ENCODE assay signal across 25 cellular contexts in the genomic region with DNA sequence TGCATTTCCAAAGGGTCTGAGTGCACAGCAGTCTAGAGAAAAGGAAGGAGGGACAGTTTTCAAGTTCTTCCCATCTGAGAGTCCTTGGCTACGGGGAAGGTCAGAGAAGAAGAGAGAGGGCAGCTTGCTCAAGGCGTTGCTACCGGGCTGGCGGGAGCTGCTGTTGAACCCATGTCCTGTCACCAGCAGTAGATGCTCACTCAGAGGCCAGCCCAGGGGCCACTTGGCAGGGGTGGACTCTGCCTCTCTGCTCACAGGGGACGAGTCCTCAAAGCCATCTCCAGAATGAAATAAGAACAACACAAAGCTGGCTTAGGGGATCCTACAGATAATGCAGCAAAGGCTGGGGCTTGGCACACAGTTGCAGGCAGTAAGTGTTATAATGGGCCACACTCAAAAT.
"Had no signal": no experiment of that assay in that cellular context is flagged by ENCODE, and none has a peak within 500 bp of the region (broad histone marks: within the 10 kb centered on the region; RNA-seq: fewer than 3 reads in every experiment).

No MANE protein-coding gene starts in this region.

- H3K9me3 Mint-ChIP-seq: activated T-helper 2 cell treated with anti-CD3 and anti-CD28 coated beads, Interferon-gamma antibody, Interleukin-2, Interleukin-4, amounts not matched to agents 10 μg/mL and 5 μg/mL and 100 μg/mL, durations not matched to agents 14 hours and 24 hours and 36 hours; central memory CD8-positive, alpha-beta T cell; naive thymus-derived CD4-positive, alpha-beta T cell; stimulated activated memory B cell treated with anti-CD40 and anti-IgM and Interleukin-4, amounts not matched to agents 10 μg/mL and 1 μg/mL and 100 μg/mL, for 72 hours; type B pancreatic cell had no signal

- H3K4me1 Mint-ChIP-seq: central memory CD8-positive, alpha-beta T cell; naive thymus-derived CD4-positive, alpha-beta T cell; stimulated activated memory B cell treated with anti-CD40 and anti-IgM and Interleukin-4, amounts not matched to agents 10 μg/mL and 1 μg/mL and 100 μg/mL, for 72 hours had no signal

- H3K4me3 ChIP-seq: adrenal gland, ascending aorta, colonic mucosa, dorsolateral prefrontal cortex, lower lobe of right lung, pancreas, testis had no signal

- H3K27ac Mint-ChIP-seq: activated CD8-positive, alpha-beta T cell treated with anti-CD3 and anti-CD28 coated beads, Interleukin-2, amount 10 ng/mL, durations not matched to agents 7 days and 5 days; activated naive CD8-positive, alpha-beta T cell; activated T-helper 2 cell treated with anti-CD3 and anti-CD28 coated beads, Interferon-gamma antibody, Interleukin-2, Interleukin-4, amounts not matched to agents 10 μg/mL and 5 μg/mL and 100 μg/mL, durations not matched to agents 14 hours and 24 hours and 36 hours; naive thymus-derived CD4-positive, alpha-beta T cell; stimulated activated memory B cell treated with anti-CD40 and anti-IgM and Interleukin-4, amounts not matched to agents 10 μg/mL and 1 μg/mL and 100 μg/mL, for 72 hours; type B pancreatic cell had no signal

- H3K27ac ChIP-seq: adrenal gland, ascending aorta, colonic mucosa, lower lobe of right lung, neutrophil, pancreas, testis, VCaP had no signal

- DNase-seq: activated CD4-positive, alpha-beta T cell treated with anti-CD3 and anti-CD28 coated beads, Interleukin-2, amount 50 U/mL, for 1 hour; activated CD4-positive, CD25-positive, alpha-beta regulatory T cell treated with anti-CD3 and anti-CD28 coated beads, Interleukin-2, amount 50 U/mL, for 72 hours; activated CD8-positive, alpha-beta T cell treated with anti-CD3 and anti-CD28 coated beads, Interleukin-2, amount 10 ng/mL, durations not matched to agents 7 days and 5 days; activated naive CD4-positive, alpha-beta T cell; activated T-cell treated with anti-CD3 and anti-CD28 coated beads, Interleukin-2, amount 50 U/mL, for 1 hour; adrenal gland; colonic mucosa; lower lobe of right lung; mesendoderm; naive thymus-derived CD4-positive, alpha-beta T cell; right cardiac atrium; SK-N-SH; stimulated activated CD4-positive, alpha-beta T cell treated with anti-CD3 and anti-CD28 coated beads, Interleukin-1b, Interleukin-23, amount 100 ng/mL, for 48 hours; testis had no signal

- H3K4me3 Mint-ChIP-seq: activated CD8-positive, alpha-beta T cell treated with anti-CD3 and anti-CD28 coated beads, Interleukin-2, amount 10 ng/mL, durations not matched to agents 7 days and 5 days; activated naive CD8-positive, alpha-beta T cell; central memory CD8-positive, alpha-beta T cell; naive thymus-derived CD4-positive, alpha-beta T cell; stimulated activated memory B cell treated with anti-CD40 and anti-IgM and Interleukin-4, amounts not matched to agents 10 μg/mL and 1 μg/mL and 100 μg/mL, for 72 hours; type B pancreatic cell had no signal

- H3K36me3 Mint-ChIP-seq: activated naive CD8-positive, alpha-beta T cell; naive thymus-derived CD4-positive, alpha-beta T cell had no signal

- H3K4me1 ChIP-seq: ascending aorta, lower lobe of right lung had no signal

- H3K36me3 ChIP-seq: adrenal gland, colonic mucosa, neutrophil had no signal

- H3K27me3 ChIP-seq: adrenal gland, ascending aorta, colonic mucosa, neutrophil, pancreas, testis had no signal

- H3K9ac ChIP-seq: SK-N-SH had no signal

- H3K9me3 ChIP-seq: adrenal gland, ascending aorta, colonic mucosa, lower lobe of right lung, neutrophil, pancreas, SK-N-SH, testis had no signal

- H3K27me3 Mint-ChIP-seq: activated naive CD8-positive, alpha-beta T cell; central memory CD8-positive, alpha-beta T cell; stimulated activated memory B cell treated with anti-CD40 and anti-IgM and Interleukin-4, amounts not matched to agents 10 μg/mL and 1 μg/mL and 100 μg/mL, for 72 hours; type B pancreatic cell had no signal

- ATAC-seq: activated CD8-positive, alpha-beta T cell treated with anti-CD3 and anti-CD28 coated beads, Interleukin-2, amount 10 ng/mL, durations not matched to agents 7 days and 5 days; left lobe of liver; lower lobe of right lung; naive thymus-derived CD4-positive, alpha-beta T cell; pancreas; right cardiac atrium; stimulated activated memory B cell treated with anti-CD40 and anti-IgM and Interleukin-4, amounts not matched to agents 10 μg/mL and 1 μg/mL and 100 μg/mL, for 72 hours had no signal

- H3K4me2 ChIP-seq: SK-N-SH had no signal
